Comparison of ENCODE assay signal across 24 cellular contexts in the genomic region with DNA sequence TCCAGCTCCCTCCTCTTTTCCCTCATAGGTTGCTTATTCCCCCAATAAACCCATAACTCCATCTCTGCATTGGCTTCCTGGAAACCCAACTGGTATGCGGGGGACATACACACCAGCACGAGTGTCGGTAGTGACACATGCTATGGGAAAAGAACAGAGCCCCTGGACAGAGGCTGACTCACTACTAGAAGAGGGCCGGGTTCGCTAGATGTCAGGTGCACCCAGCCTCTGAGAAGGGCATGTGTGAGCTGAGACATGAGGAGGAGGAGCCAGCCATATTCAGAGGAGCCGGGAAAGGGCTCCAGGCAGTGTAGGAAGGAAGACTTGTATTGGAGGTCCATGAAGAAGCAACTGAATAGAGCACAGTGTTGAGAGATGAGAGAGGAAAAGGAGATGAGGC.
DNase-seq lines count a peak whose midpoint lies in the region; ATAC-seq and TF ChIP-seq lines count a peak whose summit lies in the region.
"Had no signal": no experiment of that assay in that cellular context is flagged by ENCODE, and none has a peak within 500 bp of the region (broad histone marks: within the 10 kb centered on the region; RNA-seq: fewer than 3 reads in every experiment).

No MANE protein-coding gene starts in this region.

- no peak for TF ChIP-seq EP300 in SK-N-SH (IDR thresholded peaks at IDR 0.05; ENCODE audit: borderline replicate concordance in 1 of 2, low read depth in 1 of 2, low read length in 1 of 2)

- peaks cover 30 to 37% of the 10 kb centered on the region in 2 experiments for H3K4me1 ChIP-seq in SK-N-SH (ENCODE audit: control insufficient read depth in 1 of 2, insufficient read depth in 2 of 2, low read depth in 1 of 2, low read length in 1 of 2)
- H3K4me1 ChIP-seq: upper lobe of left lung had no signal

- no peaks in the 10 kb centered on the region for H3K36me3 ChIP-seq in SK-N-SH (replicated peaks in 1 of 2; ENCODE audit: control insufficient read depth in 1 of 2, insufficient read depth in 2 of 2, low read length in 1 of 2)
- H3K36me3 ChIP-seq: neutrophil, upper lobe of left lung had no signal

- H3K27ac ChIP-seq in SK-N-SH (ENCODE audit: low read depth in 2 of 2, low read length in 1 of 2), result peak overlapping the region in 1 of 2 experiments; percentile 69; a peak in 2 of 4 replicates
- peak overlapping the region; percentile 71 for H3K27ac ChIP-seq in epithelial cell of prostate
- H3K27ac ChIP-seq: 22Rv1, body of pancreas, coronary artery, neutrophil, upper lobe of left lung had no signal

- CTCF ChIA-PET in SK-N-SH (lab: Yijun Ruan, JAX), result no interaction called here

- DNase-seq in SK-N-SH (no peak), RPMI7951 (ENCODE audit: low read depth) (peak; percentile 66), epithelial cell of prostate (ENCODE audit: low read depth, low spot score) (peak; percentile 58), type B pancreatic cell (ENCODE audit: extremely low spot score, unreplicated experiment) (no peak), superior temporal gyrus (ENCODE audit: extremely low spot score) (no peak), COLO668 (lab: John Stamatoyannopoulos, UW; ENCODE audit: unreplicated experiment) (no peak)
- DNase-seq: activated CD4-positive, alpha-beta T cell treated with anti-CD3 and anti-CD28 coated beads, Interleukin-2, amount 10 ng/mL, durations not matched to agents 24 days and 14 days; activated CD8-positive, alpha-beta memory T cell treated with anti-CD3 and anti-CD28 coated beads, Interleukin-2, amount 10 ng/mL, durations not matched to agents 7 days and 5 days; activated naive CD8-positive, alpha-beta T cell treated with anti-CD3 and anti-CD28 coated beads for 36 hours; body of pancreas; GF-D8; hippocampal formation; NCI-H1417 treated with DMSO at 0.1 percent for 48 hours; NCI-H2171; NCI-H524 treated with DMSO at 0.1 percent for 48 hours; stimulated activated CD4-positive, alpha-beta T cell treated with anti-CD3 and anti-CD28 coated beads, Interleukin-4, amount 100 ng/mL, for 4 hours; upper lobe of left lung had no signal

- peaks cover 8% of the 10 kb centered on the region for H3K36me3 Mint-ChIP-seq in type B pancreatic cell
- H3K36me3 Mint-ChIP-seq: activated CD8-positive, alpha-beta memory T cell treated with anti-CD3 and anti-CD28 coated beads, Interleukin-2, amount 10 ng/mL, durations not matched to agents 7 days and 5 days; activated naive CD8-positive, alpha-beta T cell treated with anti-CD3 and anti-CD28 coated beads for 36 hours had no signal

- peaks cover 13% of the 10 kb centered on the region for H3K27me3 Mint-ChIP-seq in type B pancreatic cell
- H3K27me3 Mint-ChIP-seq: activated CD4-positive, alpha-beta T cell treated with anti-CD3 and anti-CD28 coated beads, Interleukin-2, amount 10 ng/mL, durations not matched to agents 24 days and 14 days; activated CD8-positive, alpha-beta memory T cell treated with anti-CD3 and anti-CD28 coated beads, Interleukin-2, amount 10 ng/mL, durations not matched to agents 7 days and 5 days had no signal

- H3F3A ChIP-seq in SK-N-SH (replicated peaks; ENCODE audit: insufficient read depth), result peaks cover 9% of the 10 kb centered on the region

- no peaks in the 10 kb centered on the region for H4K20me1 ChIP-seq in SK-N-SH (ENCODE audit: insufficient read depth)

- POLR2A ChIA-PET in SK-N-SH (lab: Yijun Ruan, JAX), result interaction anchor here (1.5 kb wide), 1 partner anchor 18 kb away, joined by 5 read pairs; no protein-coding TSS in a partner anchor

- H2AFZ ChIP-seq in SK-N-SH (ENCODE audit: low read depth), result no peak overlapping the region

- peak overlapping the region; percentile 34; the same call in 1 of the 2 replicates for H3K9ac ChIP-seq in SK-N-SH

- TF ChIP-seq CTCF in SK-N-SH (IDR thresholded peaks at IDR 0.05) (no peak), type B pancreatic cell (conservative IDR thresholded peaks at IDR 0.05) (no peak)

- no peak for TF ChIP-seq RAD21 in SK-N-SH (IDR thresholded peaks at IDR 0.05; ENCODE audit: low read length)

- peak overlapping the region; percentile 9 for H3K27ac Mint-ChIP-seq in type B pancreatic cell
- H3K27ac Mint-ChIP-seq: activated CD4-positive, alpha-beta T cell treated with anti-CD3 and anti-CD28 coated beads, Interleukin-2, amount 10 ng/mL, durations not matched to agents 24 days and 14 days; activated CD8-positive, alpha-beta memory T cell treated with anti-CD3 and anti-CD28 coated beads, Interleukin-2, amount 10 ng/mL, durations not matched to agents 7 days and 5 days; activated naive CD8-positive, alpha-beta T cell treated with anti-CD3 and anti-CD28 coated beads for 36 hours; activated T-helper 1 cell treated with anti-CD3 and anti-CD28 coated beads, Interleukin-12 subunit alpha, Interleukin-12 subunit beta, Interleukin-2, Interleukin-4 antibody, amounts not matched to agents 30 ng/mL and 10 ng/mL and 1 ng/mL, durations not matched to agents 14 hours and 24 hours and 36 hours had no signal

- peaks cover 46% of the 10 kb centered on the region for H3K4me1 Mint-ChIP-seq in type B pancreatic cell (ENCODE audit: unreplicated experiment)
- H3K4me1 Mint-ChIP-seq: activated CD4-positive, alpha-beta T cell treated with anti-CD3 and anti-CD28 coated beads, Interleukin-2, amount 10 ng/mL, durations not matched to agents 24 days and 14 days; activated CD8-positive, alpha-beta memory T cell treated with anti-CD3 and anti-CD28 coated beads, Interleukin-2, amount 10 ng/mL, durations not matched to agents 7 days and 5 days; activated naive CD8-positive, alpha-beta T cell treated with anti-CD3 and anti-CD28 coated beads for 36 hours had no signal

- H3K9me2 ChIP-seq in SK-N-SH, result no peaks in the 10 kb centered on the region

- no peaks in the 10 kb centered on the region for H3K79me2 ChIP-seq in SK-N-SH (ENCODE audit: insufficient read depth)

- 94% methylated on average over 6 of the region's 6 CpGs for WGBS in SK-N-SH (ENCODE audit: low lambda C conversion rate)

- ATAC-seq in SK-N-SH treated with all-trans-retinoic acid at 6 μM for 48 hours (no peak), GM19395 (IDR thresholded peaks at IDR 0.05; ENCODE audit: unreplicated experiment) (no peak)
- ATAC-seq: activated CD8-positive, alpha-beta memory T cell treated with anti-CD3 and anti-CD28 coated beads, Interleukin-2, amount 10 ng/mL, durations not matched to agents 7 days and 5 days; body of pancreas; Right ventricle myocardium inferior had no signal

- H3K27me3 ChIP-seq in SK-N-SH (ENCODE audit: insufficient read depth), result no peaks in the 10 kb centered on the region
- H3K27me3 ChIP-seq: body of pancreas, neutrophil, upper lobe of left lung had no signal

- peak overlapping the region; percentile 3 for H3K4me3 Mint-ChIP-seq in type B pancreatic cell
- H3K4me3 Mint-ChIP-seq: activated CD4-positive, alpha-beta T cell treated with anti-CD3 and anti-CD28 coated beads, Interleukin-2, amount 10 ng/mL, durations not matched to agents 24 days and 14 days; activated CD8-positive, alpha-beta memory T cell treated with anti-CD3 and anti-CD28 coated beads, Interleukin-2, amount 10 ng/mL, durations not matched to agents 7 days and 5 days; activated naive CD8-positive, alpha-beta T cell treated with anti-CD3 and anti-CD28 coated beads for 36 hours; activated T-helper 1 cell treated with anti-CD3 and anti-CD28 coated beads, Interleukin-12 subunit alpha, Interleukin-12 subunit beta, Interleukin-2, Interleukin-4 antibody, amounts not matched to agents 30 ng/mL and 10 ng/mL and 1 ng/mL, durations not matched to agents 14 hours and 24 hours and 36 hours had no signal

- H3K9me3 Mint-ChIP-seq in type B pancreatic cell, result no peaks in the 10 kb centered on the region
- H3K9me3 Mint-ChIP-seq: activated CD4-positive, alpha-beta T cell treated with anti-CD3 and anti-CD28 coated beads, Interleukin-2, amount 10 ng/mL, durations not matched to agents 24 days and 14 days; activated naive CD8-positive, alpha-beta T cell treated with anti-CD3 and anti-CD28 coated beads for 36 hours; activated T-helper 1 cell treated with anti-CD3 and anti-CD28 coated beads, Interleukin-12 subunit alpha, Interleukin-12 subunit beta, Interleukin-2, Interleukin-4 antibody, amounts not matched to agents 30 ng/mL and 10 ng/mL and 1 ng/mL, durations not matched to agents 14 hours and 24 hours and 36 hours had no signal

- H3K9me3 ChIP-seq in SK-N-SH, result no peaks in the 10 kb centered on the region; the same call in 1 of the 2 replicates
- H3K9me3 ChIP-seq: body of pancreas, neutrophil, upper lobe of left lung had no signal

- H3K4me2 ChIP-seq in SK-N-SH, result peak overlapping the region; percentile 25; the same call in 1 of the 2 replicates

- no peak overlapping the region for H3K4me3 ChIP-seq in SK-N-SH (ENCODE audit: low read depth in 2 of 2, low read length in 1 of 2)
- H3K4me3 ChIP-seq: body of pancreas, coronary artery, upper lobe of left lung had no signal

TF ChIP-seq in SK-N-SH, 30 proteins besides CTCF, POLR2A, EP300 and RAD21 (continues in another document):
- TF ChIP-seq JUND (IDR thresholded peaks at IDR 0.05), result no peak
- TF ChIP-seq GABPA (IDR thresholded peaks at IDR 0.05; ENCODE audit: low read depth), result no peak
- no peak for TF ChIP-seq RXRA (IDR thresholded peaks at IDR 0.05; ENCODE audit: borderline replicate concordance, low read depth)
- no peak for TF ChIP-seq EZH2phosphoT487 (IDR thresholded peaks at IDR 0.05; ENCODE audit: borderline replicate concordance, low read depth)

TF ChIP-seq in SK-N-SH treated with all-trans-retinoic acid at 6 μM for 48 hours, 23 proteins besides CTCF, POLR2A, EP300 and RAD21 (continues in another document):
- TF ChIP-seq, protein P1, sequence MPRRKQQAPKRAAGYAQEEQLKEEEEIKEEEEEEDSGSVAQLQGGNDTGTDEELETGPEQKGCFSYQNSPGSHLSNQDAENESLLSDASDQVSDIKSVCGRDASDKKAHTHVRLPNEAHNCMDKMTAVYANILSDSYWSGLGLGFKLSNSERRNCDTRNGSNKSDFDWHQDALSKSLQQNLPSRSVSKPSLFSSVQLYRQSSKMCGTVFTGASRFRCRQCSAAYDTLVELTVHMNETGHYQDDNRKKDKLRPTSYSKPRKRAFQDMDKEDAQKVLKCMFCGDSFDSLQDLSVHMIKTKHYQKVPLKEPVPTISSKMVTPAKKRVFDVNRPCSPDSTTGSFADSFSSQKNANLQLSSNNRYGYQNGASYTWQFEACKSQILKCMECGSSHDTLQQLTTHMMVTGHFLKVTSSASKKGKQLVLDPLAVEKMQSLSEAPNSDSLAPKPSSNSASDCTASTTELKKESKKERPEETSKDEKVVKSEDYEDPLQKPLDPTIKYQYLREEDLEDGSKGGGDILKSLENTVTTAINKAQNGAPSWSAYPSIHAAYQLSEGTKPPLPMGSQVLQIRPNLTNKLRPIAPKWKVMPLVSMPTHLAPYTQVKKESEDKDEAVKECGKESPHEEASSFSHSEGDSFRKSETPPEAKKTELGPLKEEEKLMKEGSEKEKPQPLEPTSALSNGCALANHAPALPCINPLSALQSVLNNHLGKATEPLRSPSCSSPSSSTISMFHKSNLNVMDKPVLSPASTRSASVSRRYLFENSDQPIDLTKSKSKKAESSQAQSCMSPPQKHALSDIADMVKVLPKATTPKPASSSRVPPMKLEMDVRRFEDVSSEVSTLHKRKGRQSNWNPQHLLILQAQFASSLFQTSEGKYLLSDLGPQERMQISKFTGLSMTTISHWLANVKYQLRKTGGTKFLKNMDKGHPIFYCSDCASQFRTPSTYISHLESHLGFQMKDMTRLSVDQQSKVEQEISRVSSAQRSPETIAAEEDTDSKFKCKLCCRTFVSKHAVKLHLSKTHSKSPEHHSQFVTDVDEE (CRISPR knock-in tag; IDR thresholded peaks at IDR 0.05), result no peak

Comparison
In these comparisons a context has a peak if more than half of its experiments do, and no peak if none do; other contexts are left out.
1. DNase-seq: peak in RPMI7951 (single experiment) and epithelial cell of prostate (single experiment); none in SK-N-SH (single experiment), type B pancreatic cell (single experiment), superior temporal gyrus (single experiment) and COLO668 (single experiment).